ENCODE assay signal across 13 cellular contexts in genomic region chr10:124125305-124126116, GRCh38. TPM values are rescaled to one million over a fixed set of nuclear protein-coding genes. Genes with fewer than 3 reads are reported as not detected.
DNase-seq lines count a peak whose midpoint lies in the region; ATAC-seq, FAIRE-seq and TF ChIP-seq lines count a peak whose summit lies in the region.
"Had no signal": no experiment of that assay in that cellular context is flagged by ENCODE, and none has a peak within 500 bp of the region (broad histone marks: within the 10 kb centered on the region; RNA-seq: fewer than 3 reads in every experiment).

No MANE protein-coding gene starts in this region.

- H3K27me3 ChIP-seq in upper lobe of left lung, result no peaks in the 10 kb centered on the region
- H3K27me3 ChIP-seq: stomach had no signal

- POLR2A ChIA-PET in A549 (lab: Yijun Ruan, JAX), result interaction anchor here (2.0 kb wide), 1 partner anchor 27 kb away, joined by 13 read pairs; no protein-coding TSS in a partner anchor

- no peak overlapping the region for H3K27ac ChIP-seq in A549
- H3K27ac ChIP-seq in VCaP, result no peak overlapping the region
- H3K27ac ChIP-seq in upper lobe of left lung, result no peak overlapping the region
- H3K27ac ChIP-seq: HL-60, stomach had no signal

- H3K4me3 ChIP-seq in A549 (no peak overlapping the region), upper lobe of left lung (no peak overlapping the region)
- H3K4me3 ChIP-seq: stomach had no signal

- TF ChIP-seq POLR2A in A549 (IDR thresholded peaks at IDR 0.05; ENCODE audit: low read length) (no peak), upper lobe of left lung (IDR thresholded peaks at IDR 0.05) (no peak)

- ATAC-seq in A549, result peak; percentile 54 to 83; a peak in 4 of 6 replicates
- no peak for ATAC-seq in GM18517 (IDR thresholded peaks at IDR 0.05; ENCODE audit: unreplicated experiment)
- ATAC-seq in HG03097 (IDR thresholded peaks at IDR 0.05; ENCODE audit: low FRiP score, unreplicated experiment), result no peak
- no peak for ATAC-seq in upper lobe of left lung (ENCODE audit: low FRiP score in 2 of 2)

- in situ Hi-C loops in GM13977 (cut with MboI; ENCODE audit: low pct_unique_long_range_greater_than_20kb, low sequenced_read_pairs, unreplicated experiment), result no loop called here

- H3K9me3 ChIP-seq in A549, result no peaks in the 10 kb centered on the region
- H3K9me3 ChIP-seq in upper lobe of left lung, result no peaks in the 10 kb centered on the region
- H3K9me3 ChIP-seq: stomach had no signal

- H3K4me2 ChIP-seq in A549, result no peak overlapping the region

- TF ChIP-seq CTCF in A549 (IDR thresholded peaks at IDR 0.05) (peak; percentile 38), GM13977 (IDR thresholded peaks at IDR 0.05; ENCODE audit: extremely low read depth, insufficient read depth, missing control alignments) (peak; percentile 30), VCaP (conservative IDR thresholded peaks at IDR 0.05) (peak; percentile 26; the same call in 1 of the 2 replicates), upper lobe of left lung (IDR thresholded peaks at IDR 0.05) (peak in 3 of 6 experiments; percentile 30 to 31 (median 31))

- CTCF ChIA-PET in A549 (lab: Yijun Ruan, JAX), result interaction anchor here (0.8 to 2.4 kb wide), 7 partner anchors 18 to 264 kb away, joined by 3 to 15 read pairs (median 4); partner anchors contain the start of gene CHST15

- no peak for TF ChIP-seq EP300 in A549 (IDR thresholded peaks at IDR 0.05)
- TF ChIP-seq EP300 in upper lobe of left lung (IDR thresholded peaks at IDR 0.05), result no peak

- 0 out of 5 replicates have a peak, but pooled peaks of 1 of the 2 experiments have one; percentile 16 for TF ChIP-seq RAD21 in A549 (conservative IDR thresholded peaks at IDR 0.05 in 1 of 2, IDR thresholded peaks at IDR 0.05 in 1 of 2)

- no peak for FAIRE-seq in A549 (lab: Jason Lieb, UNC)
- FAIRE-seq: colon, GM12892 had no signal

- DNase-seq in A549 (ENCODE audit: low read depth in 1 of 2, low spot score in 1 of 2) (peak; percentile 30 to 58), GM13977 (ENCODE audit: low spot score) (no peak), iPS-NIHi11 (ENCODE audit: low spot score) (peak; percentile 77), upper lobe of left lung (no peak)
- DNase-seq in effector CD4-positive, alpha-beta T cell, result no peak
- DNase-seq: natural killer cell, stomach had no signal

- H3K36me3 ChIP-seq in upper lobe of left lung, result no peaks in the 10 kb centered on the region
- H3K36me3 ChIP-seq: stomach had no signal

- WGBS in A549 (ENCODE audit: missing lambda C conversion rate), result 67% methylated on average over 10 of the region's 10 CpGs
- 70 to 81% methylated on average over 10 of the region's 10 CpGs for WGBS in upper lobe of left lung, 2 donors

- H3K4me1 ChIP-seq in A549 (no peaks in the 10 kb centered on the region), upper lobe of left lung (no peaks in the 10 kb centered on the region)
- H3K4me1 ChIP-seq: stomach had no signal

TF ChIP-seq in A549, 52 proteins besides CTCF, POLR2A, EP300 and RAD21:
- 0 out of 3 replicates have a peak, but pooled peaks have one; percentile 11 for TF ChIP-seq SMC3 (IDR thresholded peaks at IDR 0.05)
- no peak for TF ChIP-seq ZC3H11A (IDR thresholded peaks at IDR 0.05)

RNA-seq across cellular contexts. Expression of gene CHST15, which starts 32.1 kb away (rescaled TPM):
- 10.3 and 10.4 TPM in 2 replicates for polyA plus RNA-seq in A549 (2011; rRNA removed)
- 2.5 and 3.2 TPM in 2 replicates for polyA plus RNA-seq in A549 (2012; cell fraction: cytosol; rRNA removed)
- polyA plus RNA-seq in A549 (2012; cell fraction: nucleus; rRNA removed), result 3.5 and 4.5 TPM in 2 replicates
- 5.1 to 5.8 TPM (median 5.6 TPM) in 3 replicates for polyA plus RNA-seq in A549 (2017; fragmentation: RNase III; extraction: RNeasy Plus Mini Kit Qiagen cat#74134 plus additional on column Dnase treatment)
- 12.5 and 12.6 TPM in 2 replicates for polyA minus RNA-seq in A549 (2011; rRNA and poly(A)+ RNA removed)
- 10 to 100 TPM; 16.1 to 54.5 (median 27.3) TPM for total RNA-seq in upper lobe of left lung

Comparison
In these comparisons a context has a peak if more than half of its experiments do, and no peak if none do; other contexts are left out.
1. ATAC-seq: peak in A549 (2 of 2); none in GM18517 (single experiment), HG03097 (single experiment) and upper lobe of left lung (0 of 2).
2. DNase-seq: peak in A549 (2 of 2) and iPS-NIHi11 (single experiment); none in GM13977 (single experiment), effector CD4-positive, alpha-beta T cell (single experiment) and upper lobe of left lung (0 of 2).